Comparison of ENCODE assay signal across 1 cellular context in genomic region chr7:141675431-141676210, GRCh38.
TF ChIP-seq lines count a peak whose summit lies in the region.

No MANE protein-coding gene starts in this region.

TF ChIP-seq in K562, 482 proteins besides CTCF, POLR2A, EP300 and RAD21 (continued from another document):
- no peak for TF ChIP-seq PBX2 (CRISPR knock-in tag; IDR thresholded peaks at IDR 0.05; ENCODE audit: low read depth)
- TF ChIP-seq PBX2 (tag; conservative IDR thresholded peaks at IDR 0.05; ENCODE audit: low read depth) = 0 out of 2 replicates have a peak, but pooled peaks have one; percentile 8
- no peak for TF ChIP-seq EHMT2 (IDR thresholded peaks at IDR 0.05)
- TF ChIP-seq ZFP30 (CRISPR knock-in tag; IDR thresholded peaks at IDR 0.05; ENCODE audit: borderline replicate concordance) = no peak
- TF ChIP-seq MTA2 (IDR thresholded peaks at IDR 0.05; ENCODE audit: low read depth) = no peak
- TF ChIP-seq KDM4B (IDR thresholded peaks at IDR 0.05; ENCODE audit: borderline replicate concordance in 2 of 2, low read depth in 1 of 2) = no peak
- no peak for TF ChIP-seq CAMTA2 (CRISPR knock-in tag; conservative IDR thresholded peaks at IDR 0.05)
TF ChIP-seq in K562: peak in this region for 1.
